ENCODE assay signal across 8 cellular contexts in genomic region chr4:2763511-2763967, GRCh38. TPM values are rescaled to one million over a fixed set of nuclear protein-coding genes. Genes with fewer than 3 reads are reported as not detected.
DNase-seq lines count a peak whose midpoint lies in the region; ATAC-seq and TF ChIP-seq lines count a peak whose summit lies in the region.

No MANE protein-coding gene starts in this region.

- peak overlapping the region; percentile 71 to 77 for H3K4me3 Mint-ChIP-seq in CD14-positive monocyte

- H3K4me3 ChIP-seq in OCI-LY7 (ENCODE audit: low read depth, low read length, poor library complexity, severe bottlenecking) (no peak overlapping the region), fibroblast of mammary gland (ENCODE audit: control insufficient read depth, low read depth, low read length) (peak overlapping the region; percentile 48)

- no peaks in the 10 kb centered on the region for H3K79me2 ChIP-seq in OCI-LY7 (ENCODE audit: insufficient read depth, low read depth, low read length)

- TF ChIP-seq CTCF in CD14-positive monocyte (IDR thresholded peaks at IDR 0.05) = no peak
- TF ChIP-seq CTCF in OCI-LY7 (conservative IDR thresholded peaks at IDR 0.05; ENCODE audit: low read length) = no peak
- TF ChIP-seq CTCF in fibroblast of mammary gland (conservative IDR thresholded peaks at IDR 0.05; ENCODE audit: control insufficient read depth, insufficient read depth, low read depth, low read length) = no peak
- TF ChIP-seq CTCF in GM13977 (IDR thresholded peaks at IDR 0.05; ENCODE audit: extremely low read depth, insufficient read depth, missing control alignments) = no peak

- H3K4me2 ChIP-seq in OCI-LY7 (ENCODE audit: low read length) = peak overlapping the region; percentile 68

- POLR2A ChIA-PET in OCI-LY7 (lab: Charles Lee) = interaction anchor here (1.0 kb wide), 1 partner anchor 23 kb away, joined by 4 read pairs; no protein-coding TSS in a partner anchor

- no peaks in the 10 kb centered on the region for H3K9me2 ChIP-seq in OCI-LY7 (ENCODE audit: insufficient read depth, low read length)

- H3K9me3 ChIP-seq in OCI-LY7 (ENCODE audit: low read length) = no peaks in the 10 kb centered on the region

- H2AFZ ChIP-seq in OCI-LY7 (ENCODE audit: low read length) = peak overlapping the region; percentile 69; the same call in 1 of the 2 replicates

- peaks cover 8% of the 10 kb centered on the region for H3K4me1 ChIP-seq in OCI-LY7 (ENCODE audit: insufficient read depth, low read length, poor library complexity, severe bottlenecking)

- no peak overlapping the region for H3K27ac ChIP-seq in OCI-LY7 (ENCODE audit: low read depth, low read length, poor library complexity, severe bottlenecking)

- CTCF ChIA-PET in OCI-LY7 (lab: Charles Lee; ENCODE audit: unreplicated experiment) = interaction anchor here (0.6 kb wide), 1 partner anchor 17 kb away, joined by 3 read pairs; no protein-coding TSS in a partner anchor

- H3K27ac Mint-ChIP-seq in CD14-positive monocyte = peak overlapping the region in 2 of 7 donors; percentile 42 to 54

- H3K36me3 ChIP-seq in OCI-LY7 (ENCODE audit: insufficient read depth, low read length) = no peaks in the 10 kb centered on the region

- H3K4me1 Mint-ChIP-seq in CD14-positive monocyte = peaks cover 24% of the 10 kb centered on the region

- no peaks in the 10 kb centered on the region for H4K20me1 ChIP-seq in OCI-LY7 (ENCODE audit: insufficient read depth, low read length)

- no peak for DNase-seq in CD14-positive monocyte (ENCODE audit: low spot score)
- DNase-seq in OCI-LY7 (ENCODE audit: low spot score) = no peak
- peak; percentile 47 for DNase-seq in fibroblast of mammary gland (ENCODE audit: low read depth)
- DNase-seq in posterior vena cava (ENCODE audit: low spot score) = peak; percentile 84
- DNase-seq in EL = no peak
- DNase-seq in GM13977 (ENCODE audit: low spot score) = no peak

- ATAC-seq in HG03342 (IDR thresholded peaks at IDR 0.05; ENCODE audit: unreplicated experiment) = no peak
- no peak for ATAC-seq in HG02870 (IDR thresholded peaks at IDR 0.05; ENCODE audit: unreplicated experiment)

- in situ Hi-C loops in GM13977 (cut with MboI; ENCODE audit: low pct_unique_long_range_greater_than_20kb, low sequenced_read_pairs, unreplicated experiment) = no loop called here

- no TSS peak for BruUV-seq in OCI-LY7 (replicated peaks; lab: Mats Ljungman, UMichigan)

- peaks cover 2 to 17% (median 14%) of the 10 kb centered on the region in 3 donors for H3K27me3 Mint-ChIP-seq in CD14-positive monocyte (ENCODE audit: low read depth in 3 of 3)

- intact Hi-C loops in CD14-positive monocyte (cut with micrococcal nuclease) (loop anchor here (5.0 kb wide), 3 partner anchors 34 to 74 kb away; no protein-coding TSS in a partner anchor), OCI-LY7 (cut with micrococcal nuclease; ENCODE audit: unreplicated experiment) (no loop called here), posterior vena cava (cut with DNase I) (loop anchor here (10.0 kb wide), 2 partner anchors 171 to 271 kb away; no protein-coding TSS in a partner anchor)

- H3K36me3 Mint-ChIP-seq in CD14-positive monocyte = no peaks in the 10 kb centered on the region

- peaks cover 0 to 2% (median 0%) of the 10 kb centered on the region in 7 donors for H3K9me3 Mint-ChIP-seq in CD14-positive monocyte

RNA-seq across cellular contexts. Expression of gene TNIP2, which starts 7.4 kb away (rescaled TPM):
- 10 to 100 TPM; 27.6 to 28.2 TPM for polyA plus RNA-seq in CD14-positive monocyte
- total RNA-seq in OCI-LY7 (2014; rRNA removed; shearing (Covaris generic)) = 32.1 TPM in 2 replicates
- total RNA-seq in OCI-LY7 (2022) (26.2 and 28.3 TPM in 2 replicates), posterior vena cava (10 to 100 TPM; 25.4 to 29.2 TPM)

RNA-seq across cellular contexts. Expression of gene SH3BP2, which starts 29.3 kb away (rescaled TPM):
- 10 to 100 TPM; 19.1 to 26.9 TPM for polyA plus RNA-seq in CD14-positive monocyte
- total RNA-seq in OCI-LY7 (2014; rRNA removed; shearing (Covaris generic)) = 6.9 and 10.9 TPM in 2 replicates
- total RNA-seq in OCI-LY7 (2022) = 23.8 and 31.6 TPM in 2 replicates
- 10 to 100 TPM; 47.8 to 52.4 TPM for total RNA-seq in posterior vena cava

Comparison
In these comparisons a context has a peak if more than half of its experiments do, and no peak if none do; other contexts are left out.
1. DNase-seq: peak in fibroblast of mammary gland (single experiment) and posterior vena cava (single experiment); none in CD14-positive monocyte (single experiment), OCI-LY7 (single experiment), EL (single experiment) and GM13977 (single experiment).